ENCODE assay signal across 11 cellular contexts in genomic region chr16:81626181-81626674, GRCh38.
A peak's percentile ranks its signal among the peaks of the same experiment; 100 is the strongest.
DNase-seq lines count a peak whose midpoint lies in the region; ATAC-seq, FAIRE-seq and TF ChIP-seq lines count a peak whose summit lies in the region.
"Had no signal": no experiment of that assay in that cellular context is flagged by ENCODE, and none has a peak within 500 bp of the region (broad histone marks: within the 10 kb centered on the region; RNA-seq: fewer than 3 reads in every experiment).

No MANE protein-coding gene starts in this region.

- peak overlapping the region; percentile 28 for H3K4me3 ChIP-seq in epithelial cell of proximal tubule (ENCODE audit: low read depth, low read length)
- H3K4me3 ChIP-seq: colonic mucosa, hepatocyte had no signal

- 0 out of 2 replicates have a peak, but pooled peaks have one; percentile 38 for TF ChIP-seq POLR2A in GM12891 (IDR thresholded peaks at IDR 0.05; ENCODE audit: low read depth, low read length)

- H3K27ac ChIP-seq in RWPE1 = peak overlapping the region; percentile 84
- H3K27ac ChIP-seq: colonic mucosa, hepatocyte had no signal

- TF ChIP-seq CTCF in RWPE1 (conservative IDR thresholded peaks at IDR 0.05; ENCODE audit: low read depth) (no peak), epithelial cell of proximal tubule (conservative IDR thresholded peaks at IDR 0.05; ENCODE audit: low read depth, low read length) (no peak)

- POLR2A ChIA-PET in RWPE1 (lab: Yijun Ruan, JAX; ENCODE audit: low non-redundant PET) = no interaction called here

- ATAC-seq in GM18868 (IDR thresholded peaks at IDR 0.05; ENCODE audit: unreplicated experiment) = no peak
- ATAC-seq in HG03354 (IDR thresholded peaks at IDR 0.05; ENCODE audit: poor library complexity, severe bottlenecking, unreplicated experiment) = no peak

- CTCF ChIA-PET in RWPE1 (lab: Yijun Ruan, JAX) = no interaction called here

- FAIRE-seq in GM12891 (lab: Jason Lieb, UNC) = peak; percentile 82

- DNase-seq in GM12891 (ENCODE audit: insufficient read length, low spot score) (no peak), RWPE1 (ENCODE audit: low spot score) (no peak), epithelial cell of proximal tubule (ENCODE audit: low read depth) (peak; percentile 36), CD1c-positive myeloid dendritic cell (ENCODE audit: extremely low spot score) (no peak), UCSD-AML1 (lab: John Stamatoyannopoulos, UW; ENCODE audit: unreplicated experiment) (no peak)
- peak in 2 of 3 experiments; percentile 9 to 27 for DNase-seq in stimulated activated CD4-positive, alpha-beta T cell treated with anti-CD3 and anti-CD28 coated beads, TNF-alpha, amount 100 ng/mL, for 24 hours (ENCODE audit: low read depth in 3 of 3)
- DNase-seq: NCI-H2171 treated with DMSO at 0.1 percent for 48 hours had no signal

TF ChIP-seq in GM12891, 5 proteins besides CTCF, POLR2A, EP300 and RAD21:
- TF ChIP-seq TAF1 (IDR thresholded peaks at IDR 0.05; ENCODE audit: low read depth, low read length) = no peak
- no peak for TF ChIP-seq POLR2AphosphoS5 (IDR thresholded peaks at IDR 0.05; ENCODE audit: low read depth, low read length)
- no peak for TF ChIP-seq SPI1 (IDR thresholded peaks at IDR 0.05; ENCODE audit: low read depth, low read length)
- TF ChIP-seq PAX5 (IDR thresholded peaks at IDR 0.05; ENCODE audit: insufficient read depth, low read length, severe bottlenecking) = no peak
- peak; percentile 75; the same call in 1 of the 2 replicates for TF ChIP-seq POU2F2 (IDR thresholded peaks at IDR 0.05; ENCODE audit: low read depth, low read length)

Comparison
In these comparisons a context has a peak if more than half of its experiments do, and no peak if none do; other contexts are left out.
1. DNase-seq: peak in epithelial cell of proximal tubule (single experiment) and stimulated activated CD4-positive, alpha-beta T cell treated with anti-CD3 and anti-CD28 coated beads, TNF-alpha, amount 100 ng/mL, for 24 hours (2 of 3); none in GM12891 (single experiment), RWPE1 (single experiment), CD1c-positive myeloid dendritic cell (single experiment) and UCSD-AML1 (single experiment).